ENCODE assay signal across 9 cellular contexts in genomic region chr1:204405988-204406387, GRCh38. TPM values are rescaled to one million over a fixed set of nuclear protein-coding genes. Genes with fewer than 3 reads are reported as not detected.
A peak's percentile ranks its signal among the peaks of the same experiment; 100 is the strongest.
DNase-seq lines count a peak whose midpoint lies in the region; ATAC-seq and TF ChIP-seq lines count a peak whose summit lies in the region.
"Had no signal": no experiment of that assay in that cellular context is flagged by ENCODE, and none has a peak within 500 bp of the region (broad histone marks: within the 10 kb centered on the region; RNA-seq: fewer than 3 reads in every experiment).

No MANE protein-coding gene starts in this region.

- H3K9ac ChIP-seq in PC-3 (ENCODE audit: low read length) (no peak overlapping the region), endodermal cell (ENCODE audit: extremely low read depth, low read length, poor library complexity, severe bottlenecking) (no peak overlapping the region)

- no peak overlapping the region for H3K27ac Mint-ChIP-seq in endodermal cell

- H3K36me3 ChIP-seq in PC-3 (ENCODE audit: low read depth, low read length) = peaks cover 65% of the 10 kb centered on the region
- peaks cover 75% of the 10 kb centered on the region for H3K36me3 ChIP-seq in endodermal cell (ENCODE audit: control insufficient read depth, insufficient read depth, low read length)
- peaks cover 0 to 47% of the 10 kb centered on the region in 2 donors for H3K36me3 ChIP-seq in gastrocnemius medialis

- 82 to 92% methylated on average over 2 of the region's 2 CpGs for WGBS in endodermal cell (ENCODE audit: insufficient coverage in 1 of 2, insufficient read length in 1 of 2), 2 experiments

- H3K4me1 ChIP-seq in PC-3 (ENCODE audit: insufficient read depth, low read length) = peaks cover 24% of the 10 kb centered on the region
- no peaks in the 10 kb centered on the region for H3K4me1 ChIP-seq in endodermal cell (ENCODE audit: control insufficient read depth, insufficient read depth, low read length)
- H3K4me1 ChIP-seq in gastrocnemius medialis = peaks cover 29 to 32% of the 10 kb centered on the region in 2 donors

- H3K9me3 Mint-ChIP-seq in endodermal cell = no peaks in the 10 kb centered on the region

- in situ Hi-C loops in gastrocnemius medialis (cut with MboI; ENCODE audit: low sequenced_read_pairs in 4 of 4) = no loop called here

- H3K4me2 ChIP-seq in PC-3 (ENCODE audit: low read length) = peak overlapping the region; percentile 85

- no peak for TF ChIP-seq POLR2A in gastrocnemius medialis (IDR thresholded peaks at IDR 0.05)

- POLR2A ChIA-PET in PC-3 (lab: Charles Lee; ENCODE audit: unreplicated experiment) = interaction anchor here (0.7 kb wide), 1 partner anchor 110 kb away, joined by 4 read pairs; the partner anchor contains the start of gene MDM4

- peaks cover 78% of the 10 kb centered on the region for H4K20me1 ChIP-seq in PC-3 (ENCODE audit: low read length)

- CTCF ChIA-PET in PC-3 (lab: Charles Lee) = no interaction called here

- H2AFZ ChIP-seq in PC-3 (ENCODE audit: low read length) = no peak overlapping the region

- H3K36me3 Mint-ChIP-seq in endodermal cell (ENCODE audit: low read depth) = peaks cover 42% of the 10 kb centered on the region

- H3K4me1 Mint-ChIP-seq in endodermal cell = peaks cover 6% of the 10 kb centered on the region

- no peaks in the 10 kb centered on the region for H3K27me3 Mint-ChIP-seq in endodermal cell (ENCODE audit: insufficient read depth)

- no TSS peak for BruUV-seq in PC-3 (replicated peaks; lab: Mats Ljungman, UMichigan)

- H3F3A ChIP-seq in PC-3 (ENCODE audit: low read length, unreplicated experiment) = no peaks in the 10 kb centered on the region

- no peak for ATAC-seq in PC-3
- ATAC-seq in gastrocnemius medialis = no peak

- peaks cover 98% of the 10 kb centered on the region for H3K79me2 ChIP-seq in PC-3 (ENCODE audit: low read length)

- peak overlapping the region; percentile 22; the same call in 1 of the 2 replicates for H3K4me3 ChIP-seq in GM08714 (ENCODE audit: low read length)
- H3K4me3 ChIP-seq in PC-3 (ENCODE audit: low read length) = peak overlapping the region; percentile 80
- H3K4me3 ChIP-seq in endodermal cell (ENCODE audit: low read length) = peak overlapping the region; percentile 96
- peak overlapping the region in 2 of 4 donors; percentile 97 to 100 for H3K4me3 ChIP-seq in gastrocnemius medialis

- peak overlapping the region; percentile 96 for H3K4me3 Mint-ChIP-seq in endodermal cell

- H3K27me3 ChIP-seq in PC-3 (ENCODE audit: low read length) = no peaks in the 10 kb centered on the region
- H3K27me3 ChIP-seq in endodermal cell (ENCODE audit: control insufficient read depth, insufficient read depth, low read length, poor library complexity, severe bottlenecking) = no peaks in the 10 kb centered on the region
- H3K27me3 ChIP-seq in gastrocnemius medialis = no peaks in the 10 kb centered on the region

- TF ChIP-seq CTCF in PC-3 (conservative IDR thresholded peaks at IDR 0.05; ENCODE audit: low read depth, low read length) (no peak), endodermal cell (conservative IDR thresholded peaks at IDR 0.05) (no peak), gastrocnemius medialis (IDR thresholded peaks at IDR 0.05 in 4 of 5, conservative IDR thresholded peaks at IDR 0.05 in 1 of 5) (no peak)

- H3K9me3 ChIP-seq in PC-3 (ENCODE audit: low read length) (no peaks in the 10 kb centered on the region), endodermal cell (ENCODE audit: control insufficient read depth, low read length) (no peaks in the 10 kb centered on the region), gastrocnemius medialis (no peaks in the 10 kb centered on the region)

- H3K27ac ChIP-seq in PC-3 (ENCODE audit: low read length) = no peak overlapping the region
- H3K27ac ChIP-seq in endodermal cell (ENCODE audit: low read depth, low read length) = no peak overlapping the region
- peak overlapping the region; percentile 22 to 100 (median 65) for H3K27ac ChIP-seq in gastrocnemius medialis

- H3K9me2 ChIP-seq in PC-3 (replicated peaks; ENCODE audit: low read length) = no peaks in the 10 kb centered on the region

- intact Hi-C loops in PC-3 (cut with micrococcal nuclease) (loop anchor here (5.0 kb wide), 1 partner anchor 89 kb away; no protein-coding TSS in a partner anchor), gastrocnemius medialis (cut with DNase I; ENCODE audit: low total_unique reads) (no loop called here)

- DNase-seq in PC-3 (no peak), endodermal cell (no peak), gastrocnemius medialis (no peak), iPS-NIHi11 (ENCODE audit: low spot score) (no peak), mucosa of gallbladder (ENCODE audit: low spot score) (no peak), NCI-H524 (lab: John Stamatoyannopoulos, UW) (no peak), islet precursor cell (no peak)
- DNase-seq: NCI-H1436 treated with DMSO at 0.1 percent for 48 hours had no signal

RNA-seq across cellular contexts. Expression of gene PPP1R15B, which starts 5.6 kb away (rescaled TPM):
- total RNA-seq in PC-3 (2014; rRNA removed) (50.7 and 57.5 TPM in 2 replicates), endodermal cell (10 to 100 TPM; 44.8 to 79.2 TPM), gastrocnemius medialis (10 to 100 TPM; 23.8 to 33.0 (median 25.9) TPM), mucosa of gallbladder (38.8 TPM)
- 34.4 TPM for polyA plus RNA-seq in endodermal cell (2013, experiment 1 of 2)
- 30.5 TPM for polyA plus RNA-seq in endodermal cell (2013, experiment 2 of 2)

RNA-seq across cellular contexts. Expression of gene PLEKHA6, which starts 46.3 kb away (rescaled TPM):
- total RNA-seq in PC-3 (2014; rRNA removed) (53.8 and 64.3 TPM in 2 replicates), endodermal cell (10 to 100 TPM; 37.0 to 43.3 TPM), gastrocnemius medialis (10 to 100 TPM in 2 of 4 donors, 1 to 10 TPM in 2; 4.3 to 13.2 (median 7.7) TPM), mucosa of gallbladder (115 TPM)
- polyA plus RNA-seq in endodermal cell (2013, experiment 1 of 2) = 15.0 TPM
- polyA plus RNA-seq in endodermal cell (2013, experiment 2 of 2) = 14.0 TPM

Comparison
In these comparisons a context has a peak if more than half of its experiments do, and no peak if none do; other contexts are left out.
1. H3K27ac ChIP-seq: peak in gastrocnemius medialis (4 of 4); none in PC-3 (single experiment) and endodermal cell (single experiment).